2 cellular contexts compared by ENCODE assay signal in genomic region chr9:133242991-133243390, GRCh38.
TF ChIP-seq lines count a peak whose summit lies in the region.

No MANE protein-coding gene starts in this region.

TF ChIP-seq in HepG2, 621 proteins besides CTCF, POLR2A, EP300 and RAD21:
- TF ChIP-seq GLMP (CRISPR knock-in tag; IDR thresholded peaks at IDR 0.05; ENCODE audit: borderline replicate concordance): no peak
- no peak for TF ChIP-seq ZNF563 (CRISPR knock-in tag; IDR thresholded peaks at IDR 0.05)
- no peak for TF ChIP-seq MLLT10 (CRISPR knock-in tag; IDR thresholded peaks at IDR 0.05)
- TF ChIP-seq MAFK (conservative IDR thresholded peaks at IDR 0.05 in 1 of 2, IDR thresholded peaks at IDR 0.05 in 1 of 2; ENCODE audit: low read length in 2 of 2): peak; percentile 72 to 87
- TF ChIP-seq ZMYM2 (CRISPR knock-in tag; IDR thresholded peaks at IDR 0.05): no peak
- TF ChIP-seq MAFF (IDR thresholded peaks at IDR 0.05; ENCODE audit: low read depth, low read length): peak; percentile 84

TF ChIP-seq in WTC11, 78 proteins besides CTCF, POLR2A, EP300 and RAD21:
- TF ChIP-seq ZNF219 (CRISPR knock-in tag; IDR thresholded peaks at IDR 0.05; ENCODE audit: borderline replicate concordance) (no peak), MLX (CRISPR knock-in tag; IDR thresholded peaks at IDR 0.05) (no peak)
